22 cellular contexts compared by ENCODE assay signal in genomic region chr17:9755083-9755482, GRCh38. TPM values are rescaled to one million over a fixed set of nuclear protein-coding genes. Genes with fewer than 3 reads are reported as not detected.
"Had no signal": no experiment of that assay in that cellular context is flagged by ENCODE, and none has a peak within 500 bp of the region (broad histone marks: within the 10 kb centered on the region; RNA-seq: fewer than 3 reads in every experiment).

No MANE protein-coding gene starts in this region.

- FAIRE-seq: endometrium had no signal

- H3K4me1 Mint-ChIP-seq: activated CD8-positive, alpha-beta memory T cell treated with anti-CD3 and anti-CD28 coated beads, Interleukin-2, amount 10 ng/mL, durations not matched to agents 7 days and 5 days; naive thymus-derived CD4-positive, alpha-beta T cell; stimulated activated naive CD8-positive, alpha-beta T cell treated with anti-CD3 and anti-CD28 coated beads, Interleukin-15, amount 100 ng/mL, for 72 hours had no signal

- H3K27me3 ChIP-seq: ovary, upper lobe of left lung had no signal

- DNase-seq: activated CD4-positive, alpha-beta T cell treated with anti-CD3 and anti-CD28 coated beads for 1 hour; activated CD4-positive, alpha-beta T cell treated with anti-CD3 and anti-CD28 coated beads, Interleukin-2, amount 50 U/mL, for 4 hours; activated CD8-positive, alpha-beta memory T cell treated with anti-CD3 and anti-CD28 coated beads, Interleukin-2, amount 10 ng/mL, durations not matched to agents 7 days and 5 days; activated naive CD4-positive, alpha-beta T cell treated with anti-CD3 and anti-CD28 coated beads, Interleukin-2, amount 50 U/mL, for 16 hours; activated T-cell treated with anti-CD3 and anti-CD28 coated beads, Interleukin-2, amount 50 U/mL, for 24 hours; dorsolateral prefrontal cortex; islet precursor cell; left lung; mammary epithelial cell; mucosa of descending colon; naive thymus-derived CD4-positive, alpha-beta T cell; ovary; stimulated activated CD4-positive, alpha-beta T cell treated with anti-CD3 and anti-CD28 coated beads, Interleukin-1b, Interleukin-23, amount 100 ng/mL, for 48 hours; stimulated activated naive CD8-positive, alpha-beta T cell treated with anti-CD3 and anti-CD28 coated beads, Interleukin-15, amount 100 ng/mL, for 72 hours; upper lobe of left lung had no signal

- H3K79me2 ChIP-seq: hepatocyte had no signal

- H3K27ac ChIP-seq: dorsolateral prefrontal cortex, hepatocyte, left lung, ovary, upper lobe of left lung, VCaP had no signal

- H3K36me3 Mint-ChIP-seq: activated CD8-positive, alpha-beta memory T cell treated with anti-CD3 and anti-CD28 coated beads, Interleukin-2, amount 10 ng/mL, durations not matched to agents 7 days and 5 days had no signal

- H3K9me3 Mint-ChIP-seq: activated T-cell treated with anti-CD3 and anti-CD28 coated beads, Interleukin-2, amount 50 U/mL, for 24 hours; stimulated activated naive CD8-positive, alpha-beta T cell treated with anti-CD3 and anti-CD28 coated beads, Interleukin-15, amount 100 ng/mL, for 72 hours had no signal

- H3K36me3 ChIP-seq: left lung, ovary, upper lobe of left lung had no signal

- H3K4me2 ChIP-seq: hepatocyte had no signal

- H3K9me3 ChIP-seq: left lung, mucosa of descending colon, upper lobe of left lung had no signal

- H3K4me1 ChIP-seq: left lung, upper lobe of left lung had no signal

- H3K4me3 ChIP-seq: dorsolateral prefrontal cortex, hepatocyte, left lung, mucosa of descending colon, ovary, upper lobe of left lung had no signal

- H3K27ac Mint-ChIP-seq: activated CD8-positive, alpha-beta memory T cell treated with anti-CD3 and anti-CD28 coated beads, Interleukin-2, amount 10 ng/mL, durations not matched to agents 7 days and 5 days; activated T-cell treated with anti-CD3 and anti-CD28 coated beads, Interleukin-2, amount 50 U/mL, for 24 hours; naive thymus-derived CD4-positive, alpha-beta T cell; stimulated activated naive CD8-positive, alpha-beta T cell treated with anti-CD3 and anti-CD28 coated beads, Interleukin-15, amount 100 ng/mL, for 72 hours had no signal

- ATAC-seq: activated CD8-positive, alpha-beta memory T cell treated with anti-CD3 and anti-CD28 coated beads, Interleukin-2, amount 10 ng/mL, durations not matched to agents 7 days and 5 days; left lung; mucosa of descending colon; naive thymus-derived CD4-positive, alpha-beta T cell; sciatic nerve; stimulated activated naive CD8-positive, alpha-beta T cell treated with anti-CD3 and anti-CD28 coated beads, Interleukin-15, amount 100 ng/mL, for 72 hours had no signal

- H2AFZ ChIP-seq: hepatocyte had no signal

- H3K4me3 Mint-ChIP-seq: activated CD8-positive, alpha-beta memory T cell treated with anti-CD3 and anti-CD28 coated beads, Interleukin-2, amount 10 ng/mL, durations not matched to agents 7 days and 5 days; activated T-cell treated with anti-CD3 and anti-CD28 coated beads, Interleukin-2, amount 50 U/mL, for 24 hours; naive thymus-derived CD4-positive, alpha-beta T cell; stimulated activated naive CD8-positive, alpha-beta T cell treated with anti-CD3 and anti-CD28 coated beads, Interleukin-15, amount 100 ng/mL, for 72 hours had no signal

RNA-seq across cellular contexts. Expression of gene DHRS7C, which starts 36.3 kb away (rescaled TPM):
- total RNA-seq: activated CD8-positive, alpha-beta memory T cell treated with anti-CD3 and anti-CD28 coated beads, Interleukin-2, amount 10 ng/mL, durations not matched to agents 7 days and 5 days; glomerular endothelial cell; hepatocyte; left lung; mammary epithelial cell; naive thymus-derived CD4-positive, alpha-beta T cell; ovary; pulmonary artery endothelial cell; sciatic nerve; temporal lobe; upper lobe of left lung had no signal
- polyA plus RNA-seq: mammary epithelial cell; naive thymus-derived CD4-positive, alpha-beta T cell; ovary had no signal
